2 cellular contexts compared by ENCODE assay signal in the genomic region with DNA sequence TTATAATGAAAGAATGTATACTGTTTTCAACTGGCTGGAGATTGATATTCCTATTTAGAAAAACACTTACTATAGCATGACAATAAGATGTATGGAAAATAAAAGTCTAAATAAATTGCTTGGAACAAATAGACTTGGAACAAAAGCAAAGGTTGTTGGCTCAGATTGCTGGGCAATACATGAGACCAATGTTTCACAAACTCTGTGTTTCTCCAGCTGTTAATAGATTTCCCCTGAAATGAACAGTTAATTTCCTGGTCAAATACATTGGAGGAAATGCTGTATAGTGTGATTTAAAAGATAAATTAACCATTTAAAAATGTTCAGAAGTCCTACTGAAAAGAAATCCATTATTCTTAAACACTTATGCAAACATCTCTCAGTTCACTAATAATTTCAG.
TF ChIP-seq lines count a peak whose summit lies in the region.

No MANE protein-coding gene starts in this region.

TF ChIP-seq in A549, 52 proteins besides CTCF, POLR2A, EP300 and RAD21 (continued from another document):
- TF ChIP-seq HEYL (CRISPR knock-in tag; IDR thresholded peaks at IDR 0.05) (no peak), RNF2 (IDR thresholded peaks at IDR 0.05; ENCODE audit: borderline replicate concordance, low read depth) (no peak), JUN (IDR thresholded peaks at IDR 0.05) (no peak), BCL3 (IDR thresholded peaks at IDR 0.05) (no peak), HES2 (IDR thresholded peaks at IDR 0.05) (no peak), KDM5A (IDR thresholded peaks at IDR 0.05) (no peak), MYC (IDR thresholded peaks at IDR 0.05; ENCODE audit: borderline replicate concordance, low read length) (no peak), JUNB (IDR thresholded peaks at IDR 0.05) (no peak)
- TF ChIP-seq, protein P1, sequence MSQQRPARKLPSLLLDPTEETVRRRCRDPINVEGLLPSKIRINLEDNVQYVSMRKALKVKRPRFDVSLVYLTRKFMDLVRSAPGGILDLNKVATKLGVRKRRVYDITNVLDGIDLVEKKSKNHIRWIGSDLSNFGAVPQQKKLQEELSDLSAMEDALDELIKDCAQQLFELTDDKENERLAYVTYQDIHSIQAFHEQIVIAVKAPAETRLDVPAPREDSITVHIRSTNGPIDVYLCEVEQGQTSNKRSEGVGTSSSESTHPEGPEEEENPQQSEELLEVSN (IDR thresholded peaks at IDR 0.05; ENCODE audit: borderline replicate concordance, low read depth): no peak

TF ChIP-seq in endothelial cell of umbilical vein, 7 proteins besides CTCF, POLR2A, EP300 and RAD21 (continued from another document):
- TF ChIP-seq MYC (IDR thresholded peaks at IDR 0.05; ENCODE audit: low read depth, low read length) (no peak), GATA2 (IDR thresholded peaks at IDR 0.05; ENCODE audit: insufficient read depth, insufficient read length, low read depth, low read length) (no peak), FOS (IDR thresholded peaks at IDR 0.05; ENCODE audit: borderline replicate concordance, insufficient read depth, low read length) (no peak), POLR2AphosphoS5 (IDR thresholded peaks at IDR 0.05; ENCODE audit: insufficient read depth, low read depth, low read length) (no peak), EZH2 (IDR thresholded peaks at IDR 0.05; ENCODE audit: borderline replicate concordance, low read depth, low read length, severe bottlenecking) (no peak)
- TF ChIP-seq, protein P2, sequence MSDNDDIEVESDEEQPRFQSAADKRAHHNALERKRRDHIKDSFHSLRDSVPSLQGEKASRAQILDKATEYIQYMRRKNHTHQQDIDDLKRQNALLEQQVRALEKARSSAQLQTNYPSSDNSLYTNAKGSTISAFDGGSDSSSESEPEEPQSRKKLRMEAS (IDR thresholded peaks at IDR 0.05; ENCODE audit: insufficient read depth, insufficient read length): no peak
